In genomic region chr6:32608374-32608773, GRCh38 we compare ENCODE assay signal across 18 cellular contexts. TPM values are rescaled to one million over a fixed set of nuclear protein-coding genes. Genes with fewer than 3 reads are reported as not detected.
DNase-seq lines count a peak whose midpoint lies in the region; TF ChIP-seq lines count a peak whose summit lies in the region.
"Had no signal": no experiment of that assay in that cellular context is flagged by ENCODE, and none has a peak within 500 bp of the region (broad histone marks: within the 10 kb centered on the region; RNA-seq: fewer than 3 reads in every experiment).

No MANE protein-coding gene starts in this region.

- no peaks in the 10 kb centered on the region for H3K27me3 ChIP-seq in HAP-1 (ENCODE audit: low read depth)
- H3K27me3 ChIP-seq: heart left ventricle, ovary had no signal

- CTCF ChIA-PET in activated naive CD4-positive, alpha-beta T cell treated with anti-CD3 and anti-CD28 coated beads, Interleukin-2, amount 10 ng/mL, durations not matched to agents 7 days and 5 days (lab: Charles Lee) = no interaction called here

- no peak overlapping the region for H3K4me3 Mint-ChIP-seq in activated naive CD4-positive, alpha-beta T cell treated with anti-CD3 and anti-CD28 coated beads, Interleukin-2, amount 50 U/mL, for 24 hours
- no peak overlapping the region for H3K4me3 Mint-ChIP-seq in activated naive CD4-positive, alpha-beta T cell treated with anti-CD3 and anti-CD28 coated beads, Interleukin-2, amount 10 ng/mL, durations not matched to agents 7 days and 5 days
- no peak overlapping the region for H3K4me3 Mint-ChIP-seq in immature natural killer cell
- H3K4me3 Mint-ChIP-seq in type B pancreatic cell = no peak overlapping the region
- H3K4me3 Mint-ChIP-seq: activated CD4-positive, alpha-beta T cell treated with anti-CD3 and anti-CD28 coated beads, Interleukin-2, amount 10 ng/mL, durations not matched to agents 24 days and 14 days; CD14-positive monocyte; stimulated activated naive CD8-positive, alpha-beta T cell treated with anti-CD3 and anti-CD28 coated beads, Interleukin-15, amount 100 ng/mL, for 72 hours had no signal

- no peaks in the 10 kb centered on the region for H3K36me3 ChIP-seq in HAP-1 (replicated peaks)
- H3K36me3 ChIP-seq: heart left ventricle, ovary had no signal

- H3K9me3 ChIP-seq in HAP-1 = no peaks in the 10 kb centered on the region
- H3K9me3 ChIP-seq: heart left ventricle, ovary had no signal

- H3K27ac Mint-ChIP-seq in activated naive CD4-positive, alpha-beta T cell treated with anti-CD3 and anti-CD28 coated beads, Interleukin-2, amount 50 U/mL, for 24 hours = peak overlapping the region; percentile 5
- H3K27ac Mint-ChIP-seq in activated naive CD4-positive, alpha-beta T cell treated with anti-CD3 and anti-CD28 coated beads, Interleukin-2, amount 10 ng/mL, durations not matched to agents 7 days and 5 days = no peak overlapping the region
- H3K27ac Mint-ChIP-seq in immature natural killer cell (peak overlapping the region in 4 of 6 donors; percentile 12 to 75 (median 45)), type B pancreatic cell (no peak overlapping the region)
- H3K27ac Mint-ChIP-seq: stimulated activated naive CD8-positive, alpha-beta T cell treated with anti-CD3 and anti-CD28 coated beads, Interleukin-15, amount 100 ng/mL, for 72 hours had no signal

- in situ Hi-C loops in HAP-1 (cut with MboI; ENCODE audit: low sequenced_read_pairs) = no loop called here

- H3K4me1 ChIP-seq in HAP-1 = no peaks in the 10 kb centered on the region

- H3K27me3 Mint-ChIP-seq in activated naive CD4-positive, alpha-beta T cell treated with anti-CD3 and anti-CD28 coated beads, Interleukin-2, amount 50 U/mL, for 24 hours = no peaks in the 10 kb centered on the region
- H3K27me3 Mint-ChIP-seq in activated naive CD4-positive, alpha-beta T cell treated with anti-CD3 and anti-CD28 coated beads, Interleukin-2, amount 10 ng/mL, durations not matched to agents 7 days and 5 days = peaks cover 13% of the 10 kb centered on the region
- H3K27me3 Mint-ChIP-seq in immature natural killer cell (ENCODE audit: low read depth in 3 of 3) (peaks cover 0 to 6% (median 0%) of the 10 kb centered on the region in 3 donors), type B pancreatic cell (peaks cover 3% of the 10 kb centered on the region)
- H3K27me3 Mint-ChIP-seq: stimulated activated naive CD8-positive, alpha-beta T cell treated with anti-CD3 and anti-CD28 coated beads, Interleukin-15, amount 100 ng/mL, for 72 hours had no signal

- H3K4me1 Mint-ChIP-seq in activated naive CD4-positive, alpha-beta T cell treated with anti-CD3 and anti-CD28 coated beads, Interleukin-2, amount 50 U/mL, for 24 hours = peaks cover 11% of the 10 kb centered on the region
- peaks cover 17% of the 10 kb centered on the region for H3K4me1 Mint-ChIP-seq in activated naive CD4-positive, alpha-beta T cell treated with anti-CD3 and anti-CD28 coated beads, Interleukin-2, amount 10 ng/mL, durations not matched to agents 7 days and 5 days
- H3K4me1 Mint-ChIP-seq in immature natural killer cell (peaks cover 8 to 13% of the 10 kb centered on the region in 2 donors), type B pancreatic cell (ENCODE audit: unreplicated experiment) (no peaks in the 10 kb centered on the region)

- H3K36me3 Mint-ChIP-seq in activated naive CD4-positive, alpha-beta T cell treated with anti-CD3 and anti-CD28 coated beads, Interleukin-2, amount 50 U/mL, for 24 hours = no peaks in the 10 kb centered on the region
- H3K36me3 Mint-ChIP-seq in activated naive CD4-positive, alpha-beta T cell treated with anti-CD3 and anti-CD28 coated beads, Interleukin-2, amount 10 ng/mL, durations not matched to agents 7 days and 5 days = no peaks in the 10 kb centered on the region
- H3K36me3 Mint-ChIP-seq in immature natural killer cell = no peaks in the 10 kb centered on the region
- H3K36me3 Mint-ChIP-seq in type B pancreatic cell = no peaks in the 10 kb centered on the region

- no peaks in the 10 kb centered on the region for H3K9me3 Mint-ChIP-seq in activated naive CD4-positive, alpha-beta T cell treated with anti-CD3 and anti-CD28 coated beads, Interleukin-2, amount 50 U/mL, for 24 hours
- H3K9me3 Mint-ChIP-seq in activated naive CD4-positive, alpha-beta T cell treated with anti-CD3 and anti-CD28 coated beads, Interleukin-2, amount 10 ng/mL, durations not matched to agents 7 days and 5 days = peaks cover 3% of the 10 kb centered on the region
- no peaks in the 10 kb centered on the region for H3K9me3 Mint-ChIP-seq in immature natural killer cell
- no peaks in the 10 kb centered on the region for H3K9me3 Mint-ChIP-seq in type B pancreatic cell
- H3K9me3 Mint-ChIP-seq: CD14-positive monocyte; stimulated activated naive CD8-positive, alpha-beta T cell treated with anti-CD3 and anti-CD28 coated beads, Interleukin-15, amount 100 ng/mL, for 72 hours had no signal

- peak; percentile 64 for TF ChIP-seq CTCF in type B pancreatic cell (conservative IDR thresholded peaks at IDR 0.05)

- H3K4me3 ChIP-seq in HAP-1 = no peak overlapping the region
- H3K4me3 ChIP-seq: heart left ventricle, ovary had no signal

- no peak for DNase-seq in activated naive CD4-positive, alpha-beta T cell treated with anti-CD3 and anti-CD28 coated beads, Interleukin-2, amount 10 ng/mL, durations not matched to agents 7 days and 5 days
- DNase-seq in NAMALWA (ENCODE audit: low spot score) (peak; percentile 42), immature natural killer cell (no peak), type B pancreatic cell (ENCODE audit: extremely low spot score, unreplicated experiment) (no peak), HAP-1 (ENCODE audit: low spot score in 2 of 2) (no peak), DMS 273 (lab: John Stamatoyannopoulos, UW; ENCODE audit: unreplicated experiment) (no peak), GM19238 (ENCODE audit: insufficient read length, low spot score) (no peak)
- DNase-seq: activated CD4-positive, alpha-beta T cell treated with anti-CD3 and anti-CD28 coated beads, Interleukin-2, amount 10 ng/mL, durations not matched to agents 24 days and 14 days; activated naive CD4-positive, alpha-beta T cell treated with anti-CD3 and anti-CD28 coated beads, Interleukin-2, amount 50 U/mL, for 16 hours; DMS79; H7; heart left ventricle; NCI-H1417 treated with DMSO at 0.1 percent for 48 hours; NCI-H526 treated with DMSO at 0.1 percent for 48 hours; ovary; stimulated activated naive CD8-positive, alpha-beta T cell treated with anti-CD3 and anti-CD28 coated beads, Interleukin-15, amount 100 ng/mL, for 72 hours had no signal

RNA-seq across cellular contexts. Expression of gene HLA-DRB1, which starts 18.7 kb away (rescaled TPM):
- 100 to 1,000 TPM in 2 of 3 donors, 10 to 100 TPM in 1; 45.8 to 435 (median 268) TPM for polyA plus RNA-seq in immature natural killer cell
- total RNA-seq in type B pancreatic cell (ENCODE audit: low replicate concordance) = 24.3 and 88.9 TPM in 2 replicates

RNA-seq across cellular contexts. Expression of gene HLA-DQA1, which starts 28.8 kb away (rescaled TPM):
- 10 to 100 TPM in 2 of 3 donors, 1 to 10 TPM in 1; 1.8 to 53.1 (median 10.3) TPM for polyA plus RNA-seq in immature natural killer cell
- total RNA-seq in type B pancreatic cell (ENCODE audit: low replicate concordance) = not detected in 2 replicates
- total RNA-seq: H7 had no signal

RNA-seq across cellular contexts. Expression of gene HLA-DQB1, which starts 58.1 kb away (rescaled TPM):
- 100 to 1,000 TPM in 1 of 3 donors, 10 to 100 TPM in 1, 1 to 10 TPM in 1; 2.5 to 105 (median 74.9) TPM for polyA plus RNA-seq in immature natural killer cell
- 5.1 and 12.8 TPM in 2 replicates for total RNA-seq in type B pancreatic cell (ENCODE audit: low replicate concordance)

Comparison
In these comparisons a context has a peak if more than half of its experiments do, and no peak if none do; other contexts are left out.
1. H3K27ac Mint-ChIP-seq: peak in activated naive CD4-positive, alpha-beta T cell treated with anti-CD3 and anti-CD28 coated beads, Interleukin-2, amount 50 U/mL, for 24 hours (single experiment) and immature natural killer cell (4 of 6); none in activated naive CD4-positive, alpha-beta T cell treated with anti-CD3 and anti-CD28 coated beads, Interleukin-2, amount 10 ng/mL, durations not matched to agents 7 days and 5 days (single experiment) and type B pancreatic cell (single experiment).